8 cellular contexts compared by ENCODE assay signal in genomic region chr4:184282251-184282713, GRCh38.
DNase-seq lines count a peak whose midpoint lies in the region; ATAC-seq and TF ChIP-seq lines count a peak whose summit lies in the region.

No MANE protein-coding gene starts in this region.

- no peak overlapping the region for H2BK15ac ChIP-seq in IMR-90 (ENCODE audit: low read depth, low read length)

- TF ChIP-seq EP300 in transverse colon (IDR thresholded peaks at IDR 0.05; ENCODE audit: low read depth): no peak

- H3K79me1 ChIP-seq in IMR-90 (ENCODE audit: low read depth in 1 of 2, low read length in 2 of 2): no peaks in the 10 kb centered on the region

- H4K8ac ChIP-seq in IMR-90 (ENCODE audit: low read depth in 2 of 2, low read length in 2 of 2): no peak overlapping the region

- H2AK9ac ChIP-seq in IMR-90 (replicated peaks; ENCODE audit: low read depth, low read length, poor library complexity): no peak overlapping the region

- H3K4me1 ChIP-seq in IMR-90 (ENCODE audit: control insufficient read depth, insufficient read depth, low read length) (peaks cover 2% of the 10 kb centered on the region; the same call in 1 of the 2 replicates), transverse colon (peaks cover 9 to 30% (median 15%) of the 10 kb centered on the region in 4 donors)

- no peak overlapping the region for H4K5ac ChIP-seq in IMR-90 (ENCODE audit: low read depth, low read length)

- H3K9ac ChIP-seq in IMR-90 (ENCODE audit: low read depth, low read length): no peak overlapping the region

- H4K20me1 ChIP-seq in IMR-90 (ENCODE audit: insufficient read depth, low read length): no peaks in the 10 kb centered on the region

- H2AK5ac ChIP-seq in IMR-90 (ENCODE audit: low read depth, low read length): no peak overlapping the region

- dilution Hi-C loops in IMR-90 (cut with HindIII; ENCODE audit: low sequenced_read_pairs, unreplicated experiment): no loop called here

- CTCF ChIA-PET in IMR-90 (lab: Yijun Ruan, JAX): no interaction called here

- H3K56ac ChIP-seq in IMR-90 (ENCODE audit: extremely low read depth, insufficient read depth, low read length): no peak overlapping the region

- H3K4me2 ChIP-seq in IMR-90 (ENCODE audit: low read depth, low read length): no peak overlapping the region

- H3K9me3 ChIP-seq in IMR-90 (ENCODE audit: control insufficient read depth, insufficient read depth, low read length) (no peaks in the 10 kb centered on the region; the same call in 1 of the 2 replicates), transverse colon (no peaks in the 10 kb centered on the region)

- POLR2A ChIA-PET in IMR-90 (lab: Charles Lee; ENCODE audit: unreplicated experiment): no interaction called here

- H3K9me1 ChIP-seq in IMR-90 (ENCODE audit: insufficient read depth, low read length): no peaks in the 10 kb centered on the region

- H3K4ac ChIP-seq in IMR-90 (ENCODE audit: low read depth, low read length): no peak overlapping the region

- intact Hi-C loops in IMR-90 (cut with micrococcal nuclease): no loop called here
- intact Hi-C loops in transverse colon (cut with DNase I; ENCODE audit: low total_unique reads): loop anchor here (10.0 kb wide), 1 partner anchor 263 kb away; no protein-coding TSS in a partner anchor

- no peaks in the 10 kb centered on the region for H3K27me3 ChIP-seq in IMR-90 (ENCODE audit: control insufficient read depth, insufficient read depth, low read length)
- H3K27me3 ChIP-seq in transverse colon: no peaks in the 10 kb centered on the region

- no peak overlapping the region for H2BK5ac ChIP-seq in IMR-90 (ENCODE audit: low read depth, low read length, poor library complexity, severe bottlenecking)

- H2BK20ac ChIP-seq in IMR-90 (ENCODE audit: low read depth, low read length): no peak overlapping the region

- TF ChIP-seq CTCF in IMR-90 (conservative IDR thresholded peaks at IDR 0.05; ENCODE audit: low read depth, low read length): no peak
- peak in 4 of 5 experiments; percentile 13 to 57 (median 33) for TF ChIP-seq CTCF in transverse colon (IDR thresholded peaks at IDR 0.05)

- no peak for TF ChIP-seq POLR2A in IMR-90 (IDR thresholded peaks at IDR 0.05; ENCODE audit: low read depth, low read length)
- no peak for TF ChIP-seq POLR2A in transverse colon (IDR thresholded peaks at IDR 0.05)

- in situ Hi-C loops in IMR-90 (cut with MboI; ENCODE audit: low sequenced_read_pairs): no loop called here
- in situ Hi-C loops in transverse colon (cut with MboI; ENCODE audit: low pct_ligation_motif_present in 1 of 4, low pct_unique_long_range_greater_than_20kb in 1 of 4, low sequenced_read_pairs in 3 of 4): loop anchor here in 3 of 4 donors (10.0 kb wide), 2 partner anchors 193 to 253 kb away; partner anchors contain the start of gene IRF2 (in 1 of the 3)

- no peak overlapping the region for H3K27ac ChIP-seq in IMR-90 (ENCODE audit: insufficient read depth, low read length)
- H3K27ac ChIP-seq in transverse colon: peak overlapping the region; percentile 63 to 81 (median 70)

- TF ChIP-seq RAD21 in IMR-90 (IDR thresholded peaks at IDR 0.05; ENCODE audit: low read length): no peak

- no peaks in the 10 kb centered on the region for H3K36me3 ChIP-seq in IMR-90 (ENCODE audit: control insufficient read depth, insufficient read depth, low read length)
- H3K36me3 ChIP-seq in transverse colon: no peaks in the 10 kb centered on the region

- no peak for ATAC-seq in IMR-90 (ENCODE audit: low read depth)

- no peak overlapping the region for H4K91ac ChIP-seq in IMR-90 (ENCODE audit: insufficient read depth, low read depth, low read length)

- no peak overlapping the region for H3K18ac ChIP-seq in IMR-90 (ENCODE audit: low read depth, low read length)

- no peak overlapping the region for H3K23ac ChIP-seq in IMR-90 (ENCODE audit: low read depth, low read length)

- no peak overlapping the region for H3K4me3 ChIP-seq in IMR-90 (ENCODE audit: insufficient read depth, low read depth, low read length)
- H3K4me3 ChIP-seq in transverse colon: no peak overlapping the region

- 57% methylated on average over 7 of the region's 8 CpGs; no CpG with 5 or more reads in 1 of the 2 experiments for WGBS in IMR-90 (ENCODE audit: extremely low coverage in 2 of 2, insufficient read length in 1 of 2), 2 experiments
- WGBS in transverse colon (ENCODE audit: low coverage in 1 of 2), 2 donors: 41% methylated on average over 7 of the region's 8 CpGs; no CpG with 5 or more reads in 1 of the 2 donors

- peak in 2 of 3 donors; percentile 47 to 64 for DNase-seq in stimulated activated CD4-positive, alpha-beta T cell treated with anti-CD3 and anti-CD28 coated beads, Interleukin-12 subunit alpha, Interleukin-12 subunit beta, amount 100 ng/mL, for 48 hours (ENCODE audit: low read depth in 2 of 3, low spot score in 1 of 3)
- DNase-seq in stimulated activated CD4-positive, alpha-beta T cell treated with anti-CD3 and anti-CD28 coated beads, Interleukin-12 subunit alpha, Interleukin-12 subunit beta, amount 100 ng/mL, for 4 hours: no peak
- DNase-seq in IMR-90 (no peak), kidney tubule cell (ENCODE audit: low spot score) (peak; percentile 63), transverse colon (peak; percentile 65), NCI-H774 (lab: John Stamatoyannopoulos, UW) (no peak), GDM1 (lab: John Stamatoyannopoulos, UW) (no peak)
- DNase-seq in activated T-cell treated with anti-CD3 and anti-CD28 coated beads, Interleukin-2, amount 50 U/mL, for 1 hour: peak; percentile 37

- no TSS peak for BruUV-seq in IMR-90 (replicated peaks; lab: Mats Ljungman, UMichigan)

- H2AFZ ChIP-seq in IMR-90 (replicated peaks; ENCODE audit: low read length, poor library complexity): peak overlapping the region; percentile 73

- H3K14ac ChIP-seq in IMR-90 (replicated peaks; ENCODE audit: low read depth, low read length): no peak overlapping the region

- no peak overlapping the region for H2BK120ac ChIP-seq in IMR-90 (ENCODE audit: low read depth, low read length)

TF ChIP-seq in IMR-90, 13 proteins besides CTCF, POLR2A, EP300 and RAD21:
- TF ChIP-seq NFE2L2 (IDR thresholded peaks at IDR 0.05; ENCODE audit: low read depth, low read length): no peak
- no peak for TF ChIP-seq RFX5 (IDR thresholded peaks at IDR 0.05; ENCODE audit: low read depth, low read length)
- no peak for TF ChIP-seq CHD1 (IDR thresholded peaks at IDR 0.05; ENCODE audit: low read depth, low read length)
- TF ChIP-seq, protein P1, sequence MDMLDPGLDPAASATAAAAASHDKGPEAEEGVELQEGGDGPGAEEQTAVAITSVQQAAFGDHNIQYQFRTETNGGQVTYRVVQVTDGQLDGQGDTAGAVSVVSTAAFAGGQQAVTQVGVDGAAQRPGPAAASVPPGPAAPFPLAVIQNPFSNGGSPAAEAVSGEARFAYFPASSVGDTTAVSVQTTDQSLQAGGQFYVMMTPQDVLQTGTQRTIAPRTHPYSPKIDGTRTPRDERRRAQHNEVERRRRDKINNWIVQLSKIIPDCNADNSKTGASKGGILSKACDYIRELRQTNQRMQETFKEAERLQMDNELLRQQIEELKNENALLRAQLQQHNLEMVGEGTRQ (IDR thresholded peaks at IDR 0.05; ENCODE audit: low read depth, low read length): no peak
- TF ChIP-seq MXI1 (IDR thresholded peaks at IDR 0.05; ENCODE audit: borderline replicate concordance, low read depth, low read length): no peak
- TF ChIP-seq, protein P2, sequence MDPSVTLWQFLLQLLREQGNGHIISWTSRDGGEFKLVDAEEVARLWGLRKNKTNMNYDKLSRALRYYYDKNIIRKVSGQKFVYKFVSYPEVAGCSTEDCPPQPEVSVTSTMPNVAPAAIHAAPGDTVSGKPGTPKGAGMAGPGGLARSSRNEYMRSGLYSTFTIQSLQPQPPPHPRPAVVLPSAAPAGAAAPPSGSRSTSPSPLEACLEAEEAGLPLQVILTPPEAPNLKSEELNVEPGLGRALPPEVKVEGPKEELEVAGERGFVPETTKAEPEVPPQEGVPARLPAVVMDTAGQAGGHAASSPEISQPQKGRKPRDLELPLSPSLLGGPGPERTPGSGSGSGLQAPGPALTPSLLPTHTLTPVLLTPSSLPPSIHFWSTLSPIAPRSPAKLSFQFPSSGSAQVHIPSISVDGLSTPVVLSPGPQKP (IDR thresholded peaks at IDR 0.05; ENCODE audit: borderline replicate concordance, low read depth, low read length): no peak
- TF ChIP-seq FOS (IDR thresholded peaks at IDR 0.05; ENCODE audit: low read depth, low read length): no peak
- TF ChIP-seq SMC3 (IDR thresholded peaks at IDR 0.05; ENCODE audit: low read depth, low read length): no peak
- no peak for TF ChIP-seq MAFK (IDR thresholded peaks at IDR 0.05; ENCODE audit: low read depth, low read length)
- no peak for TF ChIP-seq CEBPB (IDR thresholded peaks at IDR 0.05; ENCODE audit: low read depth, low read length)
- no peak for TF ChIP-seq RCOR1 (IDR thresholded peaks at IDR 0.05; ENCODE audit: insufficient replicate concordance, low read length)
- TF ChIP-seq MAZ (IDR thresholded peaks at IDR 0.05; ENCODE audit: borderline replicate concordance, low read depth, low read length): no peak
- TF ChIP-seq BHLHE40 (IDR thresholded peaks at IDR 0.05; ENCODE audit: low read depth, low read length): no peak

Comparison
In these comparisons a context has a peak if more than half of its experiments do, and no peak if none do; other contexts are left out.
1. DNase-seq: peak in stimulated activated CD4-positive, alpha-beta T cell treated with anti-CD3 and anti-CD28 coated beads, Interleukin-12 subunit alpha, Interleukin-12 subunit beta, amount 100 ng/mL, for 48 hours (2 of 3), activated T-cell treated with anti-CD3 and anti-CD28 coated beads, Interleukin-2, amount 50 U/mL, for 1 hour (single experiment), kidney tubule cell (single experiment) and transverse colon (single experiment); none in stimulated activated CD4-positive, alpha-beta T cell treated with anti-CD3 and anti-CD28 coated beads, Interleukin-12 subunit alpha, Interleukin-12 subunit beta, amount 100 ng/mL, for 4 hours (single experiment), IMR-90 (single experiment), NCI-H774 (single experiment) and GDM1 (single experiment).